Comparison of ENCODE assay signal across 8 cellular contexts in the genomic region with DNA sequence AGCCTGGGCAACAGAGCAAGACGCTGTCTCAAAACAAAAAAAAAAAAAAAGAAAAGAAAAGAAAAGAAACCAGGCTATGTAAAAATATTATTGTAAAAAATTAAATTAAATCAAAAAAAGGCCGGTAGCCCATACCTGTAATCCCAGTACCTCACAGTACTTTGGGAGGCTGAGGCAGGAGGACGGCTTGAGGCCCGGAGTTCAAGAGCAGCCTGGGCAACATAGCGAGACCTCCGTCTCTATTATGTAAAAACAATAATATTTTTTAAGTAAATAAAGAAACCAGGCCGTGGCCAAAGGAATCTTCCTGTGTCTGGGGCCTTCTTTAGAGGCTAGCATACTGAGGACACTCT.
DNase-seq lines count a peak whose midpoint lies in the region; ATAC-seq and TF ChIP-seq lines count a peak whose summit lies in the region.

No MANE protein-coding gene starts in this region.

- ATAC-seq in GM18520 (IDR thresholded peaks at IDR 0.05; ENCODE audit: unreplicated experiment) (no peak), GM21619 (IDR thresholded peaks at IDR 0.05; ENCODE audit: unreplicated experiment) (no peak)

- peaks cover 18% of the 10 kb centered on the region for H3K79me2 ChIP-seq in ACC112 (ENCODE audit: control insufficient read depth, insufficient read depth, low read length, unreplicated experiment)
- H3K79me2 ChIP-seq in KMS-11 (ENCODE audit: insufficient read depth, low read depth): peaks cover 18% of the 10 kb centered on the region; the same call in 1 of the 2 replicates

- H3K4me3 ChIP-seq in ACC112 (ENCODE audit: low read depth, low read length) (peak overlapping the region; percentile 91), KMS-11 (IDR thresholded peaks at IDR 0.05; ENCODE audit: insufficient read depth, low read depth, low read length) (no peak overlapping the region), choroid plexus epithelial cell (ENCODE audit: low read depth, low read length) (peak overlapping the region; percentile 75), muscle layer of duodenum (ENCODE audit: low read depth in 1 of 2, low read length in 2 of 2) (peak overlapping the region; percentile 74 to 83)

- H3K9ac ChIP-seq in KMS-11: peak overlapping the region; percentile 91

- no peaks in the 10 kb centered on the region for H3K9me3 ChIP-seq in muscle layer of duodenum (ENCODE audit: control insufficient read depth in 1 of 2, low read length in 2 of 2)

- DNase-seq in choroid plexus epithelial cell (ENCODE audit: low read depth) (no peak), T-helper 9 cell (no peak), GM10248 (ENCODE audit: extremely low spot score) (no peak)

- H3K4me2 ChIP-seq in KMS-11: peak overlapping the region; percentile 59

- no peaks in the 10 kb centered on the region for H3K27me3 ChIP-seq in ACC112 (ENCODE audit: insufficient read depth, low read length)
- no peaks in the 10 kb centered on the region for H3K27me3 ChIP-seq in KMS-11 (ENCODE audit: insufficient read depth, low read depth)
- H3K27me3 ChIP-seq in muscle layer of duodenum (ENCODE audit: low read depth, low read length): no peaks in the 10 kb centered on the region

- TF ChIP-seq CTCF in KMS-11 (conservative IDR thresholded peaks at IDR 0.05; ENCODE audit: low read depth, low read length) (no peak), choroid plexus epithelial cell (conservative IDR thresholded peaks at IDR 0.05; ENCODE audit: low read depth, low read length) (no peak), GM10248 (IDR thresholded peaks at IDR 0.05; ENCODE audit: control extremely low read depth, extremely low read depth, low read depth, missing control alignments) (no peak)

- H3K27ac ChIP-seq in ACC112 (ENCODE audit: low read depth, low read length): peak overlapping the region; percentile 66; the same call in 1 of the 2 replicates
- H3K27ac ChIP-seq in KMS-11: peak overlapping the region; percentile 88
- peak overlapping the region; percentile 87 for H3K27ac ChIP-seq in muscle layer of duodenum (ENCODE audit: low read length)

- H3K4me1 ChIP-seq in ACC112 (ENCODE audit: control insufficient read depth, insufficient read depth, low read length, unreplicated experiment) (peaks cover 14% of the 10 kb centered on the region), KMS-11 (ENCODE audit: low read depth, poor library complexity, severe bottlenecking) (peaks cover 42% of the 10 kb centered on the region), muscle layer of duodenum (ENCODE audit: control insufficient read depth in 1 of 2, insufficient read depth in 2 of 2, low read length in 2 of 2) (peaks cover 8 to 11% of the 10 kb centered on the region in 2 donors)

- H2AFZ ChIP-seq in ACC112 (ENCODE audit: low read length, unreplicated experiment): peak overlapping the region; percentile 65
- H2AFZ ChIP-seq in KMS-11 (ENCODE audit: low read depth): peak overlapping the region; percentile 82

- H4K20me1 ChIP-seq in KMS-11 (ENCODE audit: insufficient read depth): no peaks in the 10 kb centered on the region

- H3K36me3 ChIP-seq in ACC112 (ENCODE audit: insufficient read depth, low read length) (0 out of 2 replicates have a peak, but pooled peaks cover 4% of the 10 kb centered on the region), KMS-11 (ENCODE audit: insufficient read depth) (peaks cover 4% of the 10 kb centered on the region; the same call in 1 of the 2 replicates), muscle layer of duodenum (ENCODE audit: control insufficient read depth in 1 of 2, insufficient read depth in 2 of 2, low read length in 2 of 2) (peaks cover 10 to 17% of the 10 kb centered on the region in 2 donors)

- POLR2A ChIA-PET in GM10248 (lab: Yijun Ruan, JAX): interaction anchor here (0.5 kb wide), 2 partner anchors 8 to 64 kb away, joined by 4 to 5 read pairs; no protein-coding TSS in a partner anchor

- CTCF ChIA-PET in GM10248 (lab: Yijun Ruan, JAX): interaction anchor here (5.5 kb wide), 1 partner anchor 12 kb away, joined by 47 read pairs; no protein-coding TSS in a partner anchor
